ENCODE assay signal across 8 cellular contexts in genomic region chr19:44689290-44690130, GRCh38. TPM values are rescaled to one million over a fixed set of nuclear protein-coding genes. Genes with fewer than 3 reads are reported as not detected.
DNase-seq lines count a peak whose midpoint lies in the region; ATAC-seq and TF ChIP-seq lines count a peak whose summit lies in the region.

No MANE protein-coding gene starts in this region.

- H3K36me3 ChIP-seq in ovary: no peaks in the 10 kb centered on the region
- H3K36me3 ChIP-seq in tibial artery: no peaks in the 10 kb centered on the region

- no peak overlapping the region for H3K27ac Mint-ChIP-seq in activated T-helper 2 cell treated with anti-CD3 and anti-CD28 coated beads, Interferon-gamma antibody, Interleukin-2, Interleukin-4, amounts not matched to agents 10 μg/mL and 5 μg/mL and 100 μg/mL, durations not matched to agents 14 hours and 24 hours and 36 hours

- no peak overlapping the region for H3K4me3 Mint-ChIP-seq in activated T-helper 2 cell treated with anti-CD3 and anti-CD28 coated beads, Interferon-gamma antibody, Interleukin-2, Interleukin-4, amounts not matched to agents 10 μg/mL and 5 μg/mL and 100 μg/mL, durations not matched to agents 14 hours and 24 hours and 36 hours (ENCODE audit: low read depth)

- no peak overlapping the region for H3K4me3 ChIP-seq in ovary
- H3K4me3 ChIP-seq in tibial artery: no peak overlapping the region

- intact Hi-C loops in activated T-helper 2 cell treated with anti-CD3 and anti-CD28 coated beads, Interferon-gamma antibody, Interleukin-2, Interleukin-4, amounts not matched to agents 10 μg/mL and 5 μg/mL and 100 μg/mL, durations not matched to agents 14 hours and 24 hours and 36 hours (cut with micrococcal nuclease): loop anchor here (1.0 to 10.0 kb wide), 3 partner anchors 33 to 155 kb away; partner anchors contain the start of gene NECTIN2
- intact Hi-C loops in ovary (cut with DNase I): loop anchor here in 3 of 4 donors (5.0 to 10.0 kb wide), 2 partner anchors 83 to 85 kb away; partner anchors contain the start of gene CBLC (in 1 of the 3)
- intact Hi-C loops in tibial artery (cut with DNase I; ENCODE audit: low total_unique reads): no loop called here

- TF ChIP-seq POLR2A in ovary (IDR thresholded peaks at IDR 0.05): no peak

- no peaks in the 10 kb centered on the region for H3K9me3 ChIP-seq in ovary
- no peaks in the 10 kb centered on the region for H3K9me3 ChIP-seq in tibial artery

- no peak for TF ChIP-seq EP300 in ovary (IDR thresholded peaks at IDR 0.05)

- H3K27ac ChIP-seq in foreskin keratinocyte: no peak overlapping the region
- H3K27ac ChIP-seq in ovary: no peak overlapping the region
- no peak overlapping the region for H3K27ac ChIP-seq in tibial artery

- H3K27me3 ChIP-seq in foreskin keratinocyte (no peaks in the 10 kb centered on the region), ovary (no peaks in the 10 kb centered on the region), tibial artery (no peaks in the 10 kb centered on the region)

- H3K36me3 Mint-ChIP-seq in activated T-helper 2 cell treated with anti-CD3 and anti-CD28 coated beads, Interferon-gamma antibody, Interleukin-2, Interleukin-4, amounts not matched to agents 10 μg/mL and 5 μg/mL and 100 μg/mL, durations not matched to agents 14 hours and 24 hours and 36 hours (ENCODE audit: low read depth): no peaks in the 10 kb centered on the region

- ATAC-seq in foreskin keratinocyte: peak; percentile 36
- ATAC-seq in HG02678 (IDR thresholded peaks at IDR 0.05; ENCODE audit: unreplicated experiment): no peak

- peaks cover 6% of the 10 kb centered on the region for H3K4me1 ChIP-seq in foreskin keratinocyte
- peaks cover 4% of the 10 kb centered on the region for H3K4me1 ChIP-seq in ovary (ENCODE audit: insufficient read depth)
- H3K4me1 ChIP-seq in tibial artery: peaks cover 0 to 11% (median 8%) of the 10 kb centered on the region in 4 donors

- peak; percentile 65 for DNase-seq in COLO829 (ENCODE audit: low spot score)
- peak in 59 of 76 experiments; percentile 7 to 80 (median 58) for DNase-seq in HUDEP-2 (lab: John Stamatoyannopoulos, UW; ENCODE audit: unreplicated experiment in 76 of 76)
- DNase-seq in RPMI8226: peak; percentile 68
- peak; percentile 57 for DNase-seq in activated T-helper 2 cell treated with anti-CD3 and anti-CD28 coated beads, Interferon-gamma antibody, Interleukin-2, Interleukin-4, amounts not matched to agents 10 μg/mL and 5 μg/mL and 100 μg/mL, durations not matched to agents 14 hours and 24 hours and 36 hours (ENCODE audit: low spot score)
- DNase-seq in foreskin keratinocyte: no peak
- peak; percentile 70 to 86 (median 82) for DNase-seq in ovary
- peak; percentile 69 to 79 for DNase-seq in tibial artery

- TF ChIP-seq CTCF in foreskin keratinocyte (conservative IDR thresholded peaks at IDR 0.05): peak; percentile 91
- peak; percentile 81 to 87 (median 83) for TF ChIP-seq CTCF in ovary (IDR thresholded peaks at IDR 0.05)
- peak; percentile 81 to 92 for TF ChIP-seq CTCF in tibial artery (IDR thresholded peaks at IDR 0.05)

- peaks cover 38% of the 10 kb centered on the region for H3K4me1 Mint-ChIP-seq in activated T-helper 2 cell treated with anti-CD3 and anti-CD28 coated beads, Interferon-gamma antibody, Interleukin-2, Interleukin-4, amounts not matched to agents 10 μg/mL and 5 μg/mL and 100 μg/mL, durations not matched to agents 14 hours and 24 hours and 36 hours (ENCODE audit: low read depth)

- H3K9me3 Mint-ChIP-seq in activated T-helper 2 cell treated with anti-CD3 and anti-CD28 coated beads, Interferon-gamma antibody, Interleukin-2, Interleukin-4, amounts not matched to agents 10 μg/mL and 5 μg/mL and 100 μg/mL, durations not matched to agents 14 hours and 24 hours and 36 hours: no peaks in the 10 kb centered on the region

- WGBS in ovary, 3 donors: 34 to 42% (median 41%) methylated on average over 10 to 11 of the region's 11 CpGs

- peaks cover 6% of the 10 kb centered on the region for H3K27me3 Mint-ChIP-seq in activated T-helper 2 cell treated with anti-CD3 and anti-CD28 coated beads, Interferon-gamma antibody, Interleukin-2, Interleukin-4, amounts not matched to agents 10 μg/mL and 5 μg/mL and 100 μg/mL, durations not matched to agents 14 hours and 24 hours and 36 hours (ENCODE audit: low read depth)

RNA-seq across cellular contexts. Expression of gene CEACAM16, which starts 9.4 kb away (rescaled TPM):
- not detected in 2 replicates for total RNA-seq in activated T-helper 2 cell treated with anti-CD3 and anti-CD28 coated beads, Interferon-gamma antibody, Interleukin-2, Interleukin-4, amounts not matched to agents 10 μg/mL and 5 μg/mL and 100 μg/mL, durations not matched to agents 14 hours and 24 hours and 36 hours
- not detected in 2 replicates for total RNA-seq in foreskin keratinocyte
- not detected in 2 replicates for polyA plus RNA-seq in foreskin keratinocyte
- not detected for total RNA-seq in ovary
- not detected for polyA plus RNA-seq in ovary

RNA-seq across cellular contexts. Expression of gene CEACAM19, which starts 18.2 kb away (rescaled TPM):
- total RNA-seq in activated T-helper 2 cell treated with anti-CD3 and anti-CD28 coated beads, Interferon-gamma antibody, Interleukin-2, Interleukin-4, amounts not matched to agents 10 μg/mL and 5 μg/mL and 100 μg/mL, durations not matched to agents 14 hours and 24 hours and 36 hours: 1.3 and 1.5 TPM in 2 replicates
- total RNA-seq in foreskin keratinocyte: 1.5 and 2.3 TPM in 2 replicates
- polyA plus RNA-seq in foreskin keratinocyte: 2.8 and 4.3 TPM in 2 replicates
- total RNA-seq in ovary: 10 to 100 TPM in 1 of 7 donors, 1 to 10 TPM in 6; 2.6 to 10.0 (median 5.4) TPM
- polyA plus RNA-seq in ovary: 1 to 10 TPM; 2.2 to 5.1 TPM

RNA-seq across cellular contexts. Expression of gene PVR, which starts 45.8 kb away (rescaled TPM):
- total RNA-seq in activated T-helper 2 cell treated with anti-CD3 and anti-CD28 coated beads, Interferon-gamma antibody, Interleukin-2, Interleukin-4, amounts not matched to agents 10 μg/mL and 5 μg/mL and 100 μg/mL, durations not matched to agents 14 hours and 24 hours and 36 hours: 24.5 and 25.2 TPM in 2 replicates
- total RNA-seq in foreskin keratinocyte (55.8 and 61.8 TPM in 2 replicates), ovary (10 to 100 TPM; 18.8 to 26.6 (median 22.5) TPM)
- polyA plus RNA-seq in foreskin keratinocyte (36.3 and 36.4 TPM in 2 replicates), ovary (10 to 100 TPM; 14.0 to 33.9 TPM)

RNA-seq across cellular contexts. Expression of gene BCL3, which starts 59.0 kb away (rescaled TPM):
- total RNA-seq in activated T-helper 2 cell treated with anti-CD3 and anti-CD28 coated beads, Interferon-gamma antibody, Interleukin-2, Interleukin-4, amounts not matched to agents 10 μg/mL and 5 μg/mL and 100 μg/mL, durations not matched to agents 14 hours and 24 hours and 36 hours: 83.5 and 85.2 TPM in 2 replicates
- total RNA-seq in foreskin keratinocyte: 3.5 and 5.2 TPM in 2 replicates
- 6.8 and 8.8 TPM in 2 replicates for polyA plus RNA-seq in foreskin keratinocyte
- 100 to 1,000 TPM in 2 of 7 donors, 10 to 100 TPM in 5; 17.8 to 141 (median 50.7) TPM for total RNA-seq in ovary
- polyA plus RNA-seq in ovary: 10 to 100 TPM in 1 of 2 donors, 1 to 10 TPM in 1; 3.2 to 43.4 TPM

Comparison
In these comparisons a context has a peak if more than half of its experiments do, and no peak if none do; other contexts are left out.
1. DNase-seq: peak in COLO829 (single experiment), HUDEP-2 (59 of 76), RPMI8226 (single experiment), activated T-helper 2 cell treated with anti-CD3 and anti-CD28 coated beads, Interferon-gamma antibody, Interleukin-2, Interleukin-4, amounts not matched to agents 10 μg/mL and 5 μg/mL and 100 μg/mL, durations not matched to agents 14 hours and 24 hours and 36 hours (single experiment), ovary (5 of 5) and tibial artery (2 of 2); none in foreskin keratinocyte (0 of 2).
2. Peak in every context shown above with its lines, with median percentiles within 50 percentile points of each other: CTCF ChIP-seq.